Comparison of ENCODE assay signal across 8 cellular contexts in the genomic region with DNA sequence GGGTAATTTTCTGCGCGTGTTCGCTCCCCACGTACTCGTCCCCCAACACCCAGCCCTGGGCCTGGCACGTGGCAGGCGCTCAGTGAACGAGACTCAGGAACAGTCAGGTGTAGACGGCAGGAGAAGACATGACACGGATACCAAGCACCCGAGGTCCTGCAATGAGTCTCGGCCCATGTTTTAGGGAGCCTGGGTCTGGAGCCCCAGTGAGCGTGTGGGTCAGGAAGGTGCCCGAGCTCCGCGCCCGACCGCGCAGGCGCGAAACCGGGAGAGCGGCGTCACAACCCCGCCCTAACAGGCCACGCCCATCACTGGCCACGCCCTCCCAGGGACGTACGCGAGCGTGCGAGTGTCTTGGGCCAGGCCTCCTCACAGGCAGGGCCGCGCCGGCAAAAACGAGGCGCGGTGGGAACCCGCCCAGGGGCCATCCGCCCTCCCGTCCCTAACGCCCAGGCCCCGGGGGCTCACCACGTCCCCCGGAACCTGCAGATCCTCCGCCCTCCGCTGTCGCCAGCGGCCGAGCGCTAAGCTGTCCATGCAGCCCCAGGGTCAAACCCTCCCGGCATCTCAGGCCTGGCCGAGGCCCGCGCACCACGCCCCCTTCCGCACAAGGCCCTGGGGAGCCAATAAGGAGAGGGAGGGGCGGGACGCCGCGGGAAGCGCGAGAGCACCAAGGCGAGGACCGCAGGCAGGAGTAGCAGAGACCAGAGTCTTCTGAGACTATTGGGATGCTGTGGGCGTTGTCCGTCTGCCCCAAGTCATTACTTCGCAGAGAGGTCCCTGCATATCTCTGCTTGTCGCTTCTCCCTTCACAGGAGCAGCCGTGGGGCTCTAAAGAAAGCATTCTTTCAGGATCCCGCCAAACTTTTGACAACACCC.
DNase-seq lines count a peak whose midpoint lies in the region; ATAC-seq, FAIRE-seq and TF ChIP-seq lines count a peak whose summit lies in the region.

A gene (minus strand): TSS at position 595 of the 879 bp plus-strand sequence. CDS start 58 bp downstream, at position 537.

- DNase-seq in ELF-1 (ENCODE audit: low read depth, low spot score) (peak; percentile 99), H54 (ENCODE audit: insufficient read length, low spot score) (peak; percentile 71), LoVo (ENCODE audit: low spot score) (peak; percentile 94), RWPE1 (ENCODE audit: low spot score) (peak; percentile 98), fibroblast of pulmonary artery (ENCODE audit: low read depth) (peak; percentile 98)
- peak; percentile 97 for DNase-seq in activated effector memory CD4-positive, alpha-beta T cell treated with Interleukin-2 at 50 U/mL for 16 hours
- peak; percentile 98 for DNase-seq in stimulated activated naive CD8-positive, alpha-beta T cell treated with anti-CD3 and anti-CD28 coated beads, Interleukin-15, Interleukin-2, amounts not matched to agents 100 U/mL and 50 U/mL, for 24 hours

- peak within 1 kb of the TSS; percentile 88 for H3K27ac ChIP-seq in RWPE1

- POLR2A ChIA-PET in RWPE1 (lab: Yijun Ruan, JAX; ENCODE audit: low non-redundant PET) = interaction anchor here (0.6 to 2.5 kb wide), 7 partner anchors 17 to 1746 kb away, joined by 3 to 42 read pairs (median 4); a partner anchor contains a TSS

- TF ChIP-seq CTCF in RWPE1 (conservative IDR thresholded peaks at IDR 0.05; ENCODE audit: low read depth) (no peak), fibroblast of pulmonary artery (IDR thresholded peaks at IDR 0.05; ENCODE audit: low read length, missing control alignments) (no peak), nephron (IDR thresholded peaks at IDR 0.05; ENCODE audit: unreplicated experiment in 3 of 3) (no peak)

- peaks cover 22% of the 10 kb centered on the region for H3K4me1 Mint-ChIP-seq in nephron

- H3K27me3 Mint-ChIP-seq in nephron (ENCODE audit: low read depth) = no peaks in the 10 kb centered on the region

- peaks cover 2% of the 10 kb centered on the region for H3K9me3 Mint-ChIP-seq in nephron

- peak within 1 kb of the TSS; percentile 93 to 96 (median 95) for H3K27ac Mint-ChIP-seq in nephron

- ATAC-seq in stimulated activated naive CD8-positive, alpha-beta T cell treated with anti-CD3 and anti-CD28 coated beads, Interleukin-15, Interleukin-2, amounts not matched to agents 100 U/mL and 50 U/mL, for 24 hours = peak; percentile 87

- H3K4me3 ChIP-seq in fibroblast of pulmonary artery (replicated peaks; ENCODE audit: low read depth, low read length) = peak within 1 kb of the TSS; percentile 97

- H3K4me3 Mint-ChIP-seq in nephron = peak within 1 kb of the TSS; percentile 89 to 98 (median 92)

- H3K36me3 Mint-ChIP-seq in nephron (ENCODE audit: low read depth) = peaks cover 3% of the 10 kb centered on the region

- CTCF ChIA-PET in RWPE1 (lab: Yijun Ruan, JAX) = interaction anchor here (0.5 to 2.2 kb wide), 25 partner anchors 17 to 1892 kb away, joined by 3 to 8 read pairs (median 3); a partner anchor contains a TSS

- TF ChIP-seq POLR2A in H54 (IDR thresholded peaks at IDR 0.05; ENCODE audit: low read depth, low read length) = no peak; the same call in 1 of the 2 replicates

- peak; percentile 50 for FAIRE-seq in H54 (lab: Jason Lieb, UNC)

Comparison
In these comparisons a context has a peak if more than half of its experiments do, and no peak if none do; other contexts are left out.
1. Peak in every context shown above with its lines: DNase-seq, ATAC-seq, H3K4me3 ChIP-seq and H3K27ac ChIP-seq.